In genomic region chr3:189530822-189531221, GRCh38 we compare ENCODE assay signal across 17 cellular contexts.
DNase-seq lines count a peak whose midpoint lies in the region; ATAC-seq, FAIRE-seq and TF ChIP-seq lines count a peak whose summit lies in the region.
"Had no signal": no experiment of that assay in that cellular context is flagged by ENCODE, and none has a peak within 500 bp of the region (broad histone marks: within the 10 kb centered on the region; RNA-seq: fewer than 3 reads in every experiment).

No MANE protein-coding gene starts in this region.

- H3K27ac Mint-ChIP-seq in activated CD4-positive, alpha-beta T cell treated with anti-CD3 and anti-CD28 coated beads for 36 hours = peak overlapping the region; percentile 82
- H3K27ac Mint-ChIP-seq in astrocyte (ENCODE audit: unreplicated experiment) = peak overlapping the region; percentile 7
- H3K27ac Mint-ChIP-seq: dendritic cell treated with granulocyte-macrophage colony-stimulating factor and Interleukin-4, amounts not matched to agents 40 ng/mL and 50 ng/mL, for 4 days; neural progenitor cell had no signal

- DNase-seq in activated CD4-positive, alpha-beta T cell treated with anti-CD3 and anti-CD28 coated beads for 36 hours = peak; percentile 30
- no peak for DNase-seq in activated CD4-positive, alpha-beta T cell treated with anti-CD3 and anti-CD28 coated beads, Interleukin-2, amount 50 U/mL, for 1 hour
- DNase-seq in M059J (ENCODE audit: low read depth) = peak; percentile 94
- peak; percentile 96 for DNase-seq in astrocyte (ENCODE audit: low read depth)
- peak; percentile 91 for DNase-seq in renal cortical epithelial cell (ENCODE audit: low read depth)
- DNase-seq in A673 (ENCODE audit: low spot score) = no peak
- no peak for DNase-seq in esophagus squamous epithelium (lab: John Stamatoyannopoulos, UW)
- DNase-seq: adrenal gland; CD8-positive, alpha-beta memory T cell; hypothalamus; NCI-H1694; NCI-H526 had no signal

- no peak for FAIRE-seq in astrocyte (lab: Jason Lieb, UNC)
- FAIRE-seq: K562 had no signal

- H3K36me3 ChIP-seq in astrocyte (ENCODE audit: insufficient read depth, low read length) = no peaks in the 10 kb centered on the region
- H3K36me3 ChIP-seq in A673 (ENCODE audit: insufficient read depth, low read length, poor library complexity, severe bottlenecking) = no peaks in the 10 kb centered on the region
- no peaks in the 10 kb centered on the region for H3K36me3 ChIP-seq in esophagus squamous epithelium
- H3K36me3 ChIP-seq: adrenal gland, neural progenitor cell had no signal

- H3K4me1 ChIP-seq in astrocyte (ENCODE audit: insufficient read depth, low read length) = peaks cover 3% of the 10 kb centered on the region
- H3K4me1 ChIP-seq in A673 (ENCODE audit: insufficient read depth, low read length, poor library complexity, severe bottlenecking) = no peaks in the 10 kb centered on the region
- peaks cover 0 to 13% (median 2%) of the 10 kb centered on the region in 3 donors for H3K4me1 ChIP-seq in esophagus squamous epithelium
- H3K4me1 ChIP-seq: adrenal gland, neural progenitor cell had no signal

- H2AFZ ChIP-seq in astrocyte (ENCODE audit: low read depth, low read length) = no peak overlapping the region
- H2AFZ ChIP-seq: neural progenitor cell had no signal

- no TSS peak for BruUV-seq in A673 (replicated peaks; lab: Mats Ljungman, UMichigan)

- H3K9me3 Mint-ChIP-seq in activated CD4-positive, alpha-beta T cell treated with anti-CD3 and anti-CD28 coated beads for 36 hours (ENCODE audit: low read depth) = peaks cover 8% of the 10 kb centered on the region
- peaks cover 6% of the 10 kb centered on the region for H3K9me3 Mint-ChIP-seq in astrocyte (ENCODE audit: unreplicated experiment)
- H3K9me3 Mint-ChIP-seq: neural progenitor cell had no signal

- TF ChIP-seq CTCF in astrocyte (IDR thresholded peaks at IDR 0.05; ENCODE audit: insufficient read depth, low read depth, low read length) (no peak), A673 (conservative IDR thresholded peaks at IDR 0.05; ENCODE audit: low read depth, low read length) (no peak), esophagus squamous epithelium (IDR thresholded peaks at IDR 0.05) (no peak)

- peaks cover 6% of the 10 kb centered on the region for H3K36me3 Mint-ChIP-seq in activated CD4-positive, alpha-beta T cell treated with anti-CD3 and anti-CD28 coated beads for 36 hours (ENCODE audit: low read depth)
- H3K36me3 Mint-ChIP-seq in astrocyte (ENCODE audit: low read depth, unreplicated experiment) = peaks cover 3% of the 10 kb centered on the region
- H3K36me3 Mint-ChIP-seq: neural progenitor cell had no signal

- CTCF ChIA-PET in activated CD4-positive, alpha-beta T cell treated with anti-CD3 and anti-CD28 coated beads for 36 hours (lab: Charles Lee) = interaction anchor here (0.6 to 2.3 kb wide), 5 partner anchors 16 to 225 kb away, joined by 3 to 7 read pairs (median 3); no protein-coding TSS in a partner anchor
- CTCF ChIA-PET in A673 (lab: Charles Lee) = no interaction called here

- H3K4me3 ChIP-seq in astrocyte (ENCODE audit: insufficient read depth, low read depth, low read length) (no peak overlapping the region), A673 (ENCODE audit: low read depth, low read length, poor library complexity, severe bottlenecking) (no peak overlapping the region), esophagus squamous epithelium (no peak overlapping the region)
- H3K4me3 ChIP-seq: adrenal gland, K562, neural progenitor cell had no signal

- H3K27me3 ChIP-seq in astrocyte (ENCODE audit: insufficient read depth, low read length) (peaks cover 20% of the 10 kb centered on the region), A673 (replicated peaks; ENCODE audit: insufficient read depth, low read depth, low read length, poor library complexity) (no peaks in the 10 kb centered on the region), esophagus squamous epithelium (no peaks in the 10 kb centered on the region)
- H3K27me3 ChIP-seq: adrenal gland, neural progenitor cell had no signal

- ATAC-seq in activated CD4-positive, alpha-beta T cell treated with anti-CD3 and anti-CD28 coated beads for 36 hours = no peak
- ATAC-seq in HG02798 (IDR thresholded peaks at IDR 0.05; ENCODE audit: poor library complexity, unreplicated experiment) = no peak
- ATAC-seq: K562 had no signal

- H3K9me3 ChIP-seq in astrocyte (ENCODE audit: insufficient read depth, low read depth, low read length) (no peaks in the 10 kb centered on the region), A673 (ENCODE audit: low read depth, low read length, poor library complexity, severe bottlenecking) (peaks cover 2% of the 10 kb centered on the region), esophagus squamous epithelium (peaks cover 0 to 5% (median 0%) of the 10 kb centered on the region in 3 donors)
- H3K9me3 ChIP-seq: adrenal gland had no signal

- H3K4me3 Mint-ChIP-seq in activated CD4-positive, alpha-beta T cell treated with anti-CD3 and anti-CD28 coated beads for 36 hours = peak overlapping the region; percentile 38
- H3K4me3 Mint-ChIP-seq in astrocyte (ENCODE audit: unreplicated experiment) = no peak overlapping the region
- H3K4me3 Mint-ChIP-seq: CD8-positive, alpha-beta memory T cell; dendritic cell treated with granulocyte-macrophage colony-stimulating factor and Interleukin-4, amounts not matched to agents 40 ng/mL and 50 ng/mL, for 4 days; neural progenitor cell had no signal

- no peak overlapping the region for H3K27ac ChIP-seq in astrocyte (ENCODE audit: low read depth, low read length)
- no peak overlapping the region for H3K27ac ChIP-seq in A673 (ENCODE audit: low read depth, low read length, poor library complexity, severe bottlenecking)
- no peak overlapping the region for H3K27ac ChIP-seq in esophagus squamous epithelium
- H3K27ac ChIP-seq: 22Rv1, adrenal gland, neural progenitor cell had no signal

- intact Hi-C loops in activated CD4-positive, alpha-beta T cell treated with anti-CD3 and anti-CD28 coated beads for 36 hours (cut with DNase I, micrococcal nuclease) = loop anchor here (1.0 to 2.0 kb wide), 6 partner anchors 34 to 742 kb away; no protein-coding TSS in a partner anchor
- intact Hi-C loops in A673 (cut with micrococcal nuclease; ENCODE audit: unreplicated experiment) (no loop called here), esophagus squamous epithelium (cut with DNase I) (no loop called here)

- H3K79me2 ChIP-seq in astrocyte (ENCODE audit: insufficient read depth, low read length) = no peaks in the 10 kb centered on the region

- H3K9ac ChIP-seq in astrocyte (ENCODE audit: low read length) = no peak overlapping the region
- H3K9ac ChIP-seq: neural progenitor cell had no signal

- no peak for TF ChIP-seq POLR2A in esophagus squamous epithelium (IDR thresholded peaks at IDR 0.05)

- H3K4me1 Mint-ChIP-seq in activated CD4-positive, alpha-beta T cell treated with anti-CD3 and anti-CD28 coated beads for 36 hours = peaks cover 35% of the 10 kb centered on the region
- peaks cover 12% of the 10 kb centered on the region for H3K4me1 Mint-ChIP-seq in astrocyte (ENCODE audit: low read depth, unreplicated experiment)
- H3K4me1 Mint-ChIP-seq: neural progenitor cell had no signal

- H3K27me3 Mint-ChIP-seq in activated CD4-positive, alpha-beta T cell treated with anti-CD3 and anti-CD28 coated beads for 36 hours = no peaks in the 10 kb centered on the region
- H3K27me3 Mint-ChIP-seq in astrocyte (ENCODE audit: low read depth, unreplicated experiment) = peaks cover 20% of the 10 kb centered on the region

- 36 to 43% methylated on average over 4 of the region's 4 CpGs for WGBS in esophagus squamous epithelium, 2 donors

- H4K20me1 ChIP-seq in astrocyte (ENCODE audit: insufficient read depth, low read length) = no peaks in the 10 kb centered on the region

- H3K4me2 ChIP-seq in astrocyte (ENCODE audit: low read length) = no peak overlapping the region
- H3K4me2 ChIP-seq: neural progenitor cell had no signal

- POLR2A ChIA-PET in activated CD4-positive, alpha-beta T cell treated with anti-CD3 and anti-CD28 coated beads for 36 hours (lab: Charles Lee) = interaction anchor here (0.7 to 1.2 kb wide), 2 partner anchors 42 to 260 kb away, joined by 4 to 5 read pairs; no protein-coding TSS in a partner anchor
- POLR2A ChIA-PET in A673 (lab: Charles Lee; ENCODE audit: low non-redundant PET) = no interaction called here

Comparison
In these comparisons a context has a peak if more than half of its experiments do, and no peak if none do; other contexts are left out.
1. DNase-seq: peak in activated CD4-positive, alpha-beta T cell treated with anti-CD3 and anti-CD28 coated beads for 36 hours (single experiment), M059J (single experiment), astrocyte (single experiment) and renal cortical epithelial cell (single experiment); none in activated CD4-positive, alpha-beta T cell treated with anti-CD3 and anti-CD28 coated beads, Interleukin-2, amount 50 U/mL, for 1 hour (single experiment), A673 (single experiment) and esophagus squamous epithelium (single experiment).
2. intact Hi-C loops: an anchor here in activated CD4-positive, alpha-beta T cell treated with anti-CD3 and anti-CD28 coated beads for 36 hours (1.0 to 2.0 kb wide); none called in A673 and esophagus squamous epithelium.